ENCODE assay signal across 8 cellular contexts in the genomic region with DNA sequence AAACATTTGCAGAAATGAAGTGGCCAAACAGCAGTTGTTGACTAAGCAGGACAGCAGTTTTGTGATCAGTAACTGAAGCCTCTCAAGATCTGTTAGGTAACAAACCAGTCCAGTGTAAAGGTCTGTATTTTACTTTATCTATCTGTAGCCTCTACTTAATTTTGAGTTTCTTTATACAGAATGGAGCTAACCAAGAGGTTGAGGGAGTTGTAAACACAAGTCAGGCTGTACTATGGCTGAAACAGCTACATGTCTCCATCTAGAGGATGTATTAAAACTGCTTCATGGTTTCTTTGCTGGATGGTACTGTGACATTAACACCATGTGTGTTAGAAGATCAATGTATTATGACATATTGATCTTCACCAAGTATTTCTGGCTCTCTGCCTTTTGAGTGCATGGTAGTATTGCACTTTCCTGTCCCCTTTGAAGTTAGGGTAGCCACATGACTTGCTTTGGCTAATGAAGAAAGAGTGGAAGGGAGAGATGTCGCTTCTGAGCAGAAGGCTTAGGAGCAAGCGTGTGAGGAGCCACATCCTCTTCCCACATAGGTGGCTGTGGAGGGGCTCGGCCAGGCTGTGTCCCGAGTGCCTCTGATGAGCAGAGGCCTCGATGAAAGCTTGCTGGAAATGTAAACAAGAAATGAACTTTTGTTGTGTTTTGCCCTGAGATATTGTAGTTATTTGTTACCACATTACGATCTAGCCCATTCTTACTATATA.
DNase-seq lines count a peak whose midpoint lies in the region; ATAC-seq and TF ChIP-seq lines count a peak whose summit lies in the region.

No MANE protein-coding gene starts in this region.

- no peaks in the 10 kb centered on the region for H3K27me3 ChIP-seq in uterus

- no peaks in the 10 kb centered on the region for H3K36me3 ChIP-seq in uterus

- H3K9me3 ChIP-seq in uterus = peaks cover 0 to 6% of the 10 kb centered on the region in 2 donors

- H3K27ac ChIP-seq in uterus = no peak overlapping the region

- intact Hi-C loops in uterus (cut with DNase I; ENCODE audit: low total_unique reads) = no loop called here

- in situ Hi-C loops in GM13977 (cut with MboI; ENCODE audit: low pct_unique_long_range_greater_than_20kb, low sequenced_read_pairs, unreplicated experiment) = loop anchor here (5.0 kb wide), 1 partner anchor 211 kb away; no protein-coding TSS in a partner anchor

- DNase-seq in AG09309 (ENCODE audit: low read depth) = peak; percentile 52
- peak; percentile 66 for DNase-seq in GM13977 (ENCODE audit: low spot score)
- DNase-seq in NCI-H146 treated with DMSO at 0.1 percent for 48 hours (lab: John Stamatoyannopoulos, UW; ENCODE audit: unreplicated experiment) = peak; percentile 29
- peak; percentile 77 for DNase-seq in astrocyte of the hippocampus (ENCODE audit: low read depth, low spot score)
- DNase-seq in kidney glomerular epithelial cell (lab: John Stamatoyannopoulos, UW) = peak; percentile 79
- DNase-seq in uterus = no peak
- no peak for DNase-seq in NCI-H774 (lab: John Stamatoyannopoulos, UW)

- no peaks in the 10 kb centered on the region for H3K4me1 ChIP-seq in uterus

- ATAC-seq in HG02840 (IDR thresholded peaks at IDR 0.05; ENCODE audit: low FRiP score, unreplicated experiment) = peak; percentile 69

- TF ChIP-seq POLR2A in uterus (IDR thresholded peaks at IDR 0.05) = no peak

- no peak overlapping the region for H3K4me3 ChIP-seq in AG09309 (ENCODE audit: control insufficient read depth, low read depth, low read length)
- no peak overlapping the region for H3K4me3 ChIP-seq in uterus

- TF ChIP-seq CTCF in AG09309 (IDR thresholded peaks at IDR 0.05; ENCODE audit: control insufficient read depth, insufficient read depth, low read depth, low read length, missing control alignments) (peak; percentile 69), GM13977 (IDR thresholded peaks at IDR 0.05; ENCODE audit: extremely low read depth, insufficient read depth, missing control alignments) (peak; percentile 63), uterus (IDR thresholded peaks at IDR 0.05) (peak in 3 of 4 experiments; percentile 13 to 50 (median 48))

Comparison
In these comparisons a context has a peak if more than half of its experiments do, and no peak if none do; other contexts are left out.
1. DNase-seq: peak in AG09309 (single experiment), GM13977 (single experiment), NCI-H146 treated with DMSO at 0.1 percent for 48 hours (single experiment), astrocyte of the hippocampus (single experiment) and kidney glomerular epithelial cell (single experiment); none in uterus (0 of 2) and NCI-H774 (single experiment).
2. Peak in every context shown above with its lines, with median percentiles within 50 percentile points of each other: CTCF ChIP-seq.